ENCODE assay signal across 1 cellular context in the genomic region with DNA sequence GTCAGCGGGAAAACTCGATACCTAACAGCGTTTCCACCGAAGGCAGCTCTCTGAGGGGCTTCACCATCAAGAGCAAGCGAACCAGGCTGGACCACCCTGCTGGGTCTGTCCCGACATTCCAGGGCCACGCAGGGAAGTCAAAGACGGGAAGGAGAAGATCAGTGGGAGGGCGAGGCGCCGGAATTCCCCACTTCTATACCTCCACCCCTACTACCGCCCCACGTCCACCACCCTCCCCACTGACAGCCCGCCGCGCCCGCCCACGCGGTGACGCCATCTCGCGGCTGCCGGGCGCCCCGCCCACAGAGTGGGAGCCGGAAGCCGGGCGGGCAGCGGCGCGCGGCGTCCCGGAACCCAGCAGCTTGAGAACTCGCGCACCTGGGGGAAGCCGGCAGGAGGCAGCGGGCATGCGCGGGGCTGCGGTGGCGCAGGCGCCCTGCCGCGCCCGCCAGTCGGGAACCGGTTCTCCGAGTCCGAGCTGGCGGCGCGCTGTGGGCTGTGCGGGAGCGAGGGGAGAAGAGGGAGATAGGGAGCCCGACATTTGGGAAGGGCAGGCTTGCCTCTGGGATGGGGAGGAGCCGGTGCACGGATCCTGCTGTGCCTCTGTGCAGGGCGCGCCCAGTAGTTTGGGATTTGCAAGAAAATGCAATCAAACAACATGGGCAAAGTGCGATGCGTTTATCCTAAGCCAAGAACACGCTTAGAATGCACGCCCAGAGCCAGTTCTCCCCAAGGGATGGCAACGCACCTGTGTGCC.
TF ChIP-seq lines count a peak whose summit lies in the region.

No MANE protein-coding gene starts in this region.

TF ChIP-seq in HepG2, 621 proteins besides CTCF, POLR2A, EP300 and RAD21 (continued from another document and continues in another):
- TF ChIP-seq NFE2L1 (CRISPR knock-in tag; IDR thresholded peaks at IDR 0.05; ENCODE audit: borderline replicate concordance) = no peak
- peak; percentile 53; the same call in 1 of the 2 replicates for TF ChIP-seq ZNF503 (CRISPR knock-in tag; IDR thresholded peaks at IDR 0.05)
- no peak for TF ChIP-seq PLRG1 (conservative IDR thresholded peaks at IDR 0.05)
- TF ChIP-seq MLLT10 (CRISPR knock-in tag; IDR thresholded peaks at IDR 0.05) = no peak
- peak; percentile 73; the same call in 1 of the 2 replicates for TF ChIP-seq SALL1 (CRISPR knock-in tag; IDR thresholded peaks at IDR 0.05)
- TF ChIP-seq ZNF354B (CRISPR knock-in tag; IDR thresholded peaks at IDR 0.05) = no peak
- TF ChIP-seq SIX4 (CRISPR knock-in tag; IDR thresholded peaks at IDR 0.05) = no peak; the same call in 1 of the 2 replicates
- TF ChIP-seq ZNF746 (CRISPR knock-in tag; IDR thresholded peaks at IDR 0.05) = 0 out of 2 replicates have a peak, but pooled peaks have one; percentile 69
- TF ChIP-seq MED1 (CRISPR knock-in tag; IDR thresholded peaks at IDR 0.05) = peak; percentile 61
- TF ChIP-seq, protein P1, sequence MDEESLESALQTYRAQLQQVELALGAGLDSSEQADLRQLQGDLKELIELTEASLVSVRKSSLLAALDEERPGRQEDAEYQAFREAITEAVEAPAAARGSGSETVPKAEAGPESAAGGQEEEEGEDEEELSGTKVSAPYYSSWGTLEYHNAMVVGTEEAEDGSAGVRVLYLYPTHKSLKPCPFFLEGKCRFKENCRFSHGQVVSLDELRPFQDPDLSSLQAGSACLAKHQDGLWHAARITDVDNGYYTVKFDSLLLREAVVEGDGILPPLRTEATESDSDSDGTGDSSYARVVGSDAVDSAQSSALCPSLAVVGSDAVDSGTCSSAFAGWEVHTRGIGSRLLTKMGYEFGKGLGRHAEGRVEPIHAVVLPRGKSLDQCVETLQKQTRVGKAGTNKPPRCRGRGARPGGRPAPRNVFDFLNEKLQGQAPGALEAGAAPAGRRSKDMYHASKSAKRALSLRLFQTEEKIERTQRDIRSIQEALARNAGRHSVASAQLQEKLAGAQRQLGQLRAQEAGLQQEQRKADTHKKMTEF (CRISPR knock-in tag; IDR thresholded peaks at IDR 0.05) = peak; percentile 81
- TF ChIP-seq SPEN (CRISPR knock-in tag; IDR thresholded peaks at IDR 0.05; ENCODE audit: low read depth) = peak; percentile 72
- no peak for TF ChIP-seq ZNF788 (CRISPR knock-in tag; IDR thresholded peaks at IDR 0.05; ENCODE audit: borderline replicate concordance)
- no peak for TF ChIP-seq ZNF224 (CRISPR knock-in tag; IDR thresholded peaks at IDR 0.05)
- TF ChIP-seq, protein P2, sequence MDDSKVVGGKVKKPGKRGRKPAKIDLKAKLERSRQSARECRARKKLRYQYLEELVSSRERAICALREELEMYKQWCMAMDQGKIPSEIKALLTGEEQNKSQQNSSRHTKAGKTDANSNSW (CRISPR knock-in tag; IDR thresholded peaks at IDR 0.05; ENCODE audit: borderline replicate concordance) = no peak
- TF ChIP-seq, protein P3, sequence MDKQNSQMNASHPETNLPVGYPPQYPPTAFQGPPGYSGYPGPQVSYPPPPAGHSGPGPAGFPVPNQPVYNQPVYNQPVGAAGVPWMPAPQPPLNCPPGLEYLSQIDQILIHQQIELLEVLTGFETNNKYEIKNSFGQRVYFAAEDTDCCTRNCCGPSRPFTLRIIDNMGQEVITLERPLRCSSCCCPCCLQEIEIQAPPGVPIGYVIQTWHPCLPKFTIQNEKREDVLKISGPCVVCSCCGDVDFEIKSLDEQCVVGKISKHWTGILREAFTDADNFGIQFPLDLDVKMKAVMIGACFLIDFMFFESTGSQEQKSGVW (CRISPR knock-in tag; IDR thresholded peaks at IDR 0.05; ENCODE audit: borderline replicate concordance) = no peak
- no peak for TF ChIP-seq HOXA7 (CRISPR knock-in tag; IDR thresholded peaks at IDR 0.05)
- TF ChIP-seq ZBTB38 (CRISPR knock-in tag; IDR thresholded peaks at IDR 0.05) = peak; percentile 65
- TF ChIP-seq TAF1 (CRISPR knock-in tag; IDR thresholded peaks at IDR 0.05) = peak; percentile 82
- TF ChIP-seq PHF20 (CRISPR knock-in tag; IDR thresholded peaks at IDR 0.05) = peak; percentile 78
- 0 out of 2 replicates have a peak, but pooled peaks have one; percentile 42 for TF ChIP-seq ZNF792 (CRISPR knock-in tag; IDR thresholded peaks at IDR 0.05)
- no peak for TF ChIP-seq ZNF562 (CRISPR knock-in tag; IDR thresholded peaks at IDR 0.05; ENCODE audit: borderline replicate concordance)
- peak; percentile 84 for TF ChIP-seq ZNF234 (CRISPR knock-in tag; conservative IDR thresholded peaks at IDR 0.05)
- TF ChIP-seq PRMT3 (CRISPR knock-in tag; IDR thresholded peaks at IDR 0.05; ENCODE audit: borderline replicate concordance, low read depth) = no peak
- TF ChIP-seq ZSCAN29 (CRISPR knock-in tag; conservative IDR thresholded peaks at IDR 0.05) = no peak
- TF ChIP-seq ADNP (CRISPR knock-in tag; IDR thresholded peaks at IDR 0.05) = no peak
- TF ChIP-seq ZNF430 (CRISPR knock-in tag; IDR thresholded peaks at IDR 0.05) = no peak
- TF ChIP-seq, protein P4, sequence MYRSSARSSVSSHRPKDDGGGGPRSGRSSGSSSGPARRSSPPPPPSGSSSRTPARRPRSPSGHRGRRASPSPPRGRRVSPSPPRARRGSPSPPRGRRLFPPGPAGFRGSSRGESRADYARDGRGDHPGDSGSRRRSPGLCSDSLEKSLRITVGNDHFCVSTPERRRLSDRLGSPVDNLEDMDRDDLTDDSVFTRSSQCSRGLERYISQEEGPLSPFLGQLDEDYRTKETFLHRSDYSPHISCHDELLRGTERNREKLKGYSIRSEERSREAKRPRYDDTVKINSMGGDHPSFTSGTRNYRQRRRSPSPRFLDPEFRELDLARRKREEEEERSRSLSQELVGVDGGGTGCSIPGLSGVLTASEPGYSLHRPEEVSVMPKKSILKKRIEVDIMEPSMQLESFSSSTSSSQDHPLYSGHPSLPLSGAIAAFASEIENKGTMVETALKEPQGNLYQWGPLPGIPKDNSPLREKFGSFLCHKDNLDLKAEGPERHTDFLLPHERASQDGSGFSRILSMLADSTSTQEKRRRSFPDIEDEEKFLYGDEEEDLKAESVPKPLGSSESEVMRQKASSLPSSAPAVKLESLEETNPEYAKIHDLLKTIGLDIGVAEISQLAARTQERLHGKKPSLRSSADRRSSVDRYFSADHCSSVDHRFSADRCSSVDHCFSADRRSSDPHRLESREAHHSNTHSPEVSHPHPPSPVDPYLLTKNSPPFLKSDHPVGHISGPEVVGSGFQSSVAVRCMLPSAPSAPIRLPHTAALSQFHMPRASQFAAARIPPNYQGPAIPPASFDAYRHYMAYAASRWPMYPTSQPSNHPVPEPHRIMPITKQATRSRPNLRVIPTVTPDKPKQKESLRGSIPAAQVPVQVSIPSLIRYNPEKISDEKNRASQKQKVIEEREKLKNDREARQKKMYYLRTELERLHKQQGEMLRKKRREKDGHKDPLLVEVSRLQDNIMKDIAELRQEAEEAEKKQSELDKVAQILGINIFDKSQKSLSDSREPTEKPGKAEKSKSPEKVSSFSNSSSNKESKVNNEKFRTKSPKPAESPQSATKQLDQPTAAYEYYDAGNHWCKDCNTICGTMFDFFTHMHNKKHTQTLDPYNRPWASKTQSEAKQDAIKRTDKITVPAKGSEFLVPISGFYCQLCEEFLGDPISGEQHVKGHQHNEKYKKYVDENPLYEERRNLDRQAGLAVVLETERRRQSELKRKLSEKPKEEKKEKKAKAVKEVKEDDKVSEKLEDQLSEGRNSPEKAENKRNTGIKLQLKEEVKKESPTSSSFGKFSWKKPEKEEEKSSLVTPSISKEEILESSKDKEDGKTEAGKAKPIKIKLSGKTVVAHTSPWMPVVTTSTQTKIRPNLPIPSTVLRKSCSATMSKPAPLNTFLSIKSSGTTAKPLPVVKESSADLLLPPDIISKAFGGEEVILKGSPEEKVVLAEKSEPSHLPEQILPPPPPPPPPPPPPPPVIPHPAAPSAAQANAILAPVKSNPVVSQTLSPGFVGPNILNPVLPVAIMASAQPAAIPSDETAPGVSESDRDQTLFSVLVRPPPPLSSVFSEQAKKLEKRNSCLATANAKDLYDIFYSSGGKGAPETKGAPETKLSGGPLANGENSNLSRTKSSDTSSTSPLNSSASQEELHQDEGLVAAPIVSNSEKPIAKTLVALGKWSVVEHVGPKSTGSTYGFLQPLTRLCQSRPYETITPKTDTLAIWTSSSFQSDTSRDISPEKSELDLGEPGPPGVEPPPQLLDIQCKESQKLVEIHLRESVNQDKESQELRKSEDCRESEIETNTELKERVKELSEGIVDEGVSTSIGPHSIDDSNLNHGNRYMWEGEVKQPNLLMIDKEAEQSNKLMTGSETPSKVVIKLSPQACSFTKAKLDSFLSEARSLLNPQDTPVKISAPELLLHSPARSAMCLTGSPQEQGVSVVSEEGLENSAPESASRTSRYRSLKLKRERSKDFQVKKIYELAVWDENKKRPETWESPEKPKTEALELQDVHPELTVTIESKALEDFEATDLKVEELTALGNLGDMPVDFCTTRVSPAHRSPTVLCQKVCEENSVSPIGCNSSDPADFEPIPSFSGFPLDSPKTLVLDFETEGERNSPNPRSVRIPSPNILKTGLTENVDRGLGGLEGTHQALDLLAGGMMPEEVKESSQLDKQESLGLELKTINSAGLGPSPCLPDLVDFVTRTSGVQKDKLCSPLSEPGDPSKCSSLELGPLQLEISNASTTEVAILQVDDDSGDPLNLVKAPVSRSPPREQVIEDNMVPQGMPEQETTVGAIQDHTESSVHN (CRISPR knock-in tag; IDR thresholded peaks at IDR 0.05) = no peak
- TF ChIP-seq ZBTB33 (CRISPR knock-in tag; IDR thresholded peaks at IDR 0.05) = no peak
- TF ChIP-seq EZH2 (conservative IDR thresholded peaks at IDR 0.05; ENCODE audit: low read depth, low read length) = no peak
- TF ChIP-seq ZFP36 (IDR thresholded peaks at IDR 0.05; ENCODE audit: borderline replicate concordance, low read depth, low read length, partially characterized antibody) = no peak
- no peak for TF ChIP-seq MAF1 (CRISPR knock-in tag; IDR thresholded peaks at IDR 0.05; ENCODE audit: borderline replicate concordance)
- TF ChIP-seq, protein P5, sequence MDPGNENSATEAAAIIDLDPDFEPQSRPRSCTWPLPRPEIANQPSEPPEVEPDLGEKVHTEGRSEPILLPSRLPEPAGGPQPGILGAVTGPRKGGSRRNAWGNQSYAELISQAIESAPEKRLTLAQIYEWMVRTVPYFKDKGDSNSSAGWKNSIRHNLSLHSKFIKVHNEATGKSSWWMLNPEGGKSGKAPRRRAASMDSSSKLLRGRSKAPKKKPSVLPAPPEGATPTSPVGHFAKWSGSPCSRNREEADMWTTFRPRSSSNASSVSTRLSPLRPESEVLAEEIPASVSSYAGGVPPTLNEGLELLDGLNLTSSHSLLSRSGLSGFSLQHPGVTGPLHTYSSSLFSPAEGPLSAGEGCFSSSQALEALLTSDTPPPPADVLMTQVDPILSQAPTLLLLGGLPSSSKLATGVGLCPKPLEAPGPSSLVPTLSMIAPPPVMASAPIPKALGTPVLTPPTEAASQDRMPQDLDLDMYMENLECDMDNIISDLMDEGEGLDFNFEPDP (CRISPR knock-in tag; conservative IDR thresholded peaks at IDR 0.05) = no peak
- TF ChIP-seq RBFOX2 (IDR thresholded peaks at IDR 0.05; ENCODE audit: low read depth, low read length) = peak; percentile 89
- TF ChIP-seq CCDC6 (CRISPR knock-in tag; IDR thresholded peaks at IDR 0.05) = 0 out of 2 replicates have a peak, but pooled peaks have one; percentile 57
- TF ChIP-seq ELF1 (CRISPR knock-in tag; IDR thresholded peaks at IDR 0.05) = 0 out of 2 replicates have a peak, but pooled peaks have one; percentile 27
- no peak for TF ChIP-seq GLI4 (CRISPR knock-in tag; IDR thresholded peaks at IDR 0.05; ENCODE audit: borderline replicate concordance)
- no peak for TF ChIP-seq HDAC6 (IDR thresholded peaks at IDR 0.05; ENCODE audit: low read depth, low read length)
- peak; percentile 53 for TF ChIP-seq ZFX (CRISPR knock-in tag; IDR thresholded peaks at IDR 0.05; ENCODE audit: low read depth)
- TF ChIP-seq HDAC2 (CRISPR knock-in tag; IDR thresholded peaks at IDR 0.05) = 0 out of 2 replicates have a peak, but pooled peaks have one; percentile 9
- peak; percentile 63; the same call in 1 of the 2 replicates for TF ChIP-seq ZSCAN31 (CRISPR knock-in tag; IDR thresholded peaks at IDR 0.05; ENCODE audit: low read depth)
- TF ChIP-seq WIZ (CRISPR knock-in tag; IDR thresholded peaks at IDR 0.05) = peak; percentile 41; the same call in 1 of the 2 replicates
- TF ChIP-seq, protein P6, sequence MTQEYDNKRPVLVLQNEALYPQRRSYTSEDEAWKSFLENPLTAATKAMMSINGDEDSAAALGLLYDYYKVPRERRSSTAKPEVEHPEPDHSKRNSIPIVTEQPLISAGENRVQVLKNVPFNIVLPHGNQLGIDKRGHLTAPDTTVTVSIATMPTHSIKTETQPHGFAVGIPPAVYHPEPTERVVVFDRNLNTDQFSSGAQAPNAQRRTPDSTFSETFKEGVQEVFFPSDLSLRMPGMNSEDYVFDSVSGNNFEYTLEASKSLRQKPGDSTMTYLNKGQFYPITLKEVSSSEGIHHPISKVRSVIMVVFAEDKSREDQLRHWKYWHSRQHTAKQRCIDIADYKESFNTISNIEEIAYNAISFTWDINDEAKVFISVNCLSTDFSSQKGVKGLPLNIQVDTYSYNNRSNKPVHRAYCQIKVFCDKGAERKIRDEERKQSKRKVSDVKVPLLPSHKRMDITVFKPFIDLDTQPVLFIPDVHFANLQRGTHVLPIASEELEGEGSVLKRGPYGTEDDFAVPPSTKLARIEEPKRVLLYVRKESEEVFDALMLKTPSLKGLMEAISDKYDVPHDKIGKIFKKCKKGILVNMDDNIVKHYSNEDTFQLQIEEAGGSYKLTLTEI (CRISPR knock-in tag; conservative IDR thresholded peaks at IDR 0.05) = no peak
